8 cellular contexts compared by ENCODE assay signal in the genomic region with DNA sequence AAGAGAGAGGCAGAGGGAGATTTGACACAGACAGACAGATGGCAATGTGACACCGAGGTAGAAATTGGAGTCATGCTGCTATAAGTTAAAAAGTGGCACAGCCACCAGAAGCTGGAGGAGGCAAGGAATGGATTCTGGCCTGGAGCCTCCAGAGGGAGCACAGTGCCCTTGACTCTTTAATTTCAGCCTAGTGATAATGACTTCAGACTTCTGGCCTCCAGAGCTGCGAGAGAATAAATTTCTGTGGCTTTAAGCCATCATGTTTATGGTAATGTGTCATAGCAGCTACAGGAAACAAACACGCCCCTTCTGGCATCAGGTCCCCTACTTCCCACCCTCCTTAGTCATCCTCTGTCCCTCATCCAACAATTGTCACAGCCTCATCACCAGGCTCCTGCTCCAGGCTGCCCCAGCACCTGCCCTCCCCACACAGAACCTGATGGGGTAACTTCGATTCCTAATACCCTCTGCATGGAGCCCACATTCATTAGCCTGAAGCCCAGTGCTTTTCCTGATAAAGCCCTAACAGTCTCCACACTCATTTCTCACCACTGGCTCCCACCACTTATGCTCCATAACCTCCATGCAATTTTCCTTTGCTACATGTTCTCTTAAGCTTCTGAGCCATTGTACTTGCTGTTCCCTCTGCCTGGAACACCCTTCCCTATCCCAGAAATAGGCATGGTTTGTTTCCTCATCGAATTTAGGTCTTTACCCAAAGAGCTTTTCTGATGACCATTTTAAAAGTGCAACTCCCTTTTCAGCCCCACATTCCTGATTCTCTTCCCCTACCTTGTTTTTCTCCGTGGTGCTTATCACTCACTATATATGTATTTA.
A peak's percentile ranks its signal among the peaks of the same experiment; 100 is the strongest.
DNase-seq lines count a peak whose midpoint lies in the region; ATAC-seq lines count a peak whose summit lies in the region.

No MANE protein-coding gene starts in this region.

- no peak overlapping the region for H3K4me3 Mint-ChIP-seq in naive thymus-derived CD8-positive, alpha-beta T cell

- no peaks in the 10 kb centered on the region for H3K36me3 Mint-ChIP-seq in naive thymus-derived CD8-positive, alpha-beta T cell

- no peak for ATAC-seq in HG03095 (IDR thresholded peaks at IDR 0.05; ENCODE audit: unreplicated experiment)
- ATAC-seq in naive thymus-derived CD8-positive, alpha-beta T cell = no peak

- peak overlapping the region in 2 of 10 donors; percentile 23 to 70 for H3K27ac Mint-ChIP-seq in naive thymus-derived CD8-positive, alpha-beta T cell

- peaks cover 1 to 24% (median 12%) of the 10 kb centered on the region in 4 donors for H3K4me1 Mint-ChIP-seq in naive thymus-derived CD8-positive, alpha-beta T cell

- H3K4me3 ChIP-seq in skeletal muscle cell (ENCODE audit: low read depth, low read length) = no peak overlapping the region

- H3K27me3 Mint-ChIP-seq in naive thymus-derived CD8-positive, alpha-beta T cell = peaks cover 0 to 1% (median 0%) of the 10 kb centered on the region in 5 donors

- peak; percentile 33 for DNase-seq in NCI-H510A treated with DMSO at 0.1 percent for 48 hours (lab: John Stamatoyannopoulos, UW)
- DNase-seq in NCI-H510A (lab: John Stamatoyannopoulos, UW) = no peak
- peak; percentile 99 for DNase-seq in RPMI7951 (ENCODE audit: low read depth)
- peak; percentile 98 for DNase-seq in fibroblast of gingiva (ENCODE audit: low read depth)
- peak; percentile 91 for DNase-seq in skeletal muscle cell (ENCODE audit: low read depth)
- DNase-seq in NCI-H1694 (lab: John Stamatoyannopoulos, UW) = no peak
- DNase-seq in naive thymus-derived CD8-positive, alpha-beta T cell = no peak

- POLR2A ChIA-PET in naive thymus-derived CD8-positive, alpha-beta T cell (lab: Charles Lee) = no interaction called here

- no peaks in the 10 kb centered on the region for H3K9me3 Mint-ChIP-seq in naive thymus-derived CD8-positive, alpha-beta T cell

Comparison
In these comparisons a context has a peak if more than half of its experiments do, and no peak if none do; other contexts are left out.
1. DNase-seq: peak in NCI-H510A treated with DMSO at 0.1 percent for 48 hours (single experiment), RPMI7951 (single experiment), fibroblast of gingiva (single experiment) and skeletal muscle cell (single experiment); none in NCI-H510A (single experiment), NCI-H1694 (single experiment) and naive thymus-derived CD8-positive, alpha-beta T cell (0 of 10).